In genomic region chr6:170286246-170286933, GRCh38 we compare ENCODE assay signal across 1 cellular context.
A peak's percentile ranks its signal among the peaks of the same experiment; 100 is the strongest.
TF ChIP-seq lines count a peak whose summit lies in the region.

No MANE protein-coding gene starts in this region.

TF ChIP-seq in H1, 55 proteins besides CTCF, POLR2A, EP300 and RAD21:
- no peak for TF ChIP-seq JUN (IDR thresholded peaks at IDR 0.05; ENCODE audit: low read depth, low read length)
- peak; percentile 41; the same call in 1 of the 2 replicates for TF ChIP-seq MAX (IDR thresholded peaks at IDR 0.05)
- TF ChIP-seq CHD7 (IDR thresholded peaks at IDR 0.05; ENCODE audit: insufficient replicate concordance, low read length): no peak
